Comparison of ENCODE assay signal across 16 cellular contexts in genomic region chr1:47655521-47656300, GRCh38.
DNase-seq lines count a peak whose midpoint lies in the region; ATAC-seq and TF ChIP-seq lines count a peak whose summit lies in the region.
"Had no signal": no experiment of that assay in that cellular context is flagged by ENCODE, and none has a peak within 500 bp of the region (broad histone marks: within the 10 kb centered on the region; RNA-seq: fewer than 3 reads in every experiment).

No MANE protein-coding gene starts in this region.

- no peak for DNase-seq in right cardiac atrium
- DNase-seq in heart right ventricle, result no peak
- peak; percentile 24 for DNase-seq in mesenteric fat pad (ENCODE audit: low spot score)
- peak; percentile 6 for DNase-seq in testis
- no peak for DNase-seq in effector memory CD8-positive, alpha-beta T cell
- DNase-seq in transverse colon, result no peak
- no peak for DNase-seq in activated CD4-positive, alpha-beta T cell treated with anti-CD3 and anti-CD28 coated beads, Interleukin-2, amount 50 U/mL, for 1 hour
- DNase-seq: GOT3, HFFc6, MG63, NCI-H1105, NCI-H1694 treated with DMSO at 0.1 percent for 48 hours, NCI-H2171, NCI-H510A had no signal

- H3K4me1 ChIP-seq in right cardiac atrium (ENCODE audit: control insufficient read depth, insufficient read depth, low read length) (peaks cover 3% of the 10 kb centered on the region), heart right ventricle (peaks cover 0 to 23% (median 0%) of the 10 kb centered on the region in 9 donors), testis (no peaks in the 10 kb centered on the region), transverse colon (peaks cover 10 to 18% (median 15%) of the 10 kb centered on the region in 4 donors)

- H3K4me1 Mint-ChIP-seq in effector memory CD8-positive, alpha-beta T cell (ENCODE audit: low read depth in 2 of 2), result no peaks in the 10 kb centered on the region

- H3K27ac ChIP-seq in right cardiac atrium (ENCODE audit: low read length) (peak overlapping the region; percentile 23), heart right ventricle (peak overlapping the region in 4 of 10 donors; percentile 29 to 72 (median 56)), testis (peak overlapping the region in 1 of 2 donors; percentile 50), transverse colon (no peak overlapping the region)
- H3K27ac ChIP-seq: A549, C4-2B had no signal

- peaks cover under 1% of the 10 kb centered on the region for H3K27me3 ChIP-seq in right cardiac atrium (ENCODE audit: control insufficient read depth, insufficient read depth)
- peaks cover 0 to 35% (median 14%) of the 10 kb centered on the region in 7 donors for H3K27me3 ChIP-seq in heart right ventricle
- no peaks in the 10 kb centered on the region for H3K27me3 ChIP-seq in testis
- no peaks in the 10 kb centered on the region for H3K27me3 ChIP-seq in transverse colon
- H3K27me3 ChIP-seq: MG63 had no signal

- H3K27ac Mint-ChIP-seq in effector memory CD8-positive, alpha-beta T cell, result no peak overlapping the region
- H3K27ac Mint-ChIP-seq: HFFc6 had no signal

- H3K4me3 ChIP-seq in right cardiac atrium (ENCODE audit: low read length), result no peak overlapping the region
- H3K4me3 ChIP-seq in heart right ventricle, result no peak overlapping the region
- H3K4me3 ChIP-seq in testis, result no peak overlapping the region
- no peak overlapping the region for H3K4me3 ChIP-seq in transverse colon
- H3K4me3 ChIP-seq: A549, MG63 had no signal

- H3K36me3 Mint-ChIP-seq in effector memory CD8-positive, alpha-beta T cell (ENCODE audit: insufficient read depth), result no peaks in the 10 kb centered on the region

- TF ChIP-seq POLR2A in testis (IDR thresholded peaks at IDR 0.05) (no peak), transverse colon (IDR thresholded peaks at IDR 0.05) (no peak)

- in situ Hi-C loops in transverse colon (cut with MboI; ENCODE audit: low pct_ligation_motif_present in 1 of 4, low pct_unique_long_range_greater_than_20kb in 1 of 4, low sequenced_read_pairs in 3 of 4), result no loop called here

- 66% methylated on average over 5 of the region's 5 CpGs for WGBS in right cardiac atrium
- WGBS in heart right ventricle, 2 donors, result 69 to 77% methylated on average over 5 of the region's 5 CpGs
- WGBS in testis, 2 donors, result 71 to 84% methylated on average over 5 of the region's 5 CpGs
- WGBS in transverse colon (ENCODE audit: low coverage in 1 of 2), 2 donors, result 75 to 77% methylated on average over 5 of the region's 5 CpGs

- no peaks in the 10 kb centered on the region for H3K9me3 Mint-ChIP-seq in effector memory CD8-positive, alpha-beta T cell
- H3K9me3 Mint-ChIP-seq: HFFc6 had no signal

- TF ChIP-seq CTCF in heart right ventricle (IDR thresholded peaks at IDR 0.05) (no peak), testis (IDR thresholded peaks at IDR 0.05) (no peak), transverse colon (IDR thresholded peaks at IDR 0.05) (no peak)

- no peaks in the 10 kb centered on the region for H3K36me3 ChIP-seq in heart right ventricle
- H3K36me3 ChIP-seq in testis (ENCODE audit: low read depth, missing control alignments), result no peaks in the 10 kb centered on the region
- no peaks in the 10 kb centered on the region for H3K36me3 ChIP-seq in transverse colon
- H3K36me3 ChIP-seq: MG63 had no signal

- intact Hi-C loops in right cardiac atrium (cut with DNase I) (no loop called here), heart right ventricle (cut with DNase I) (no loop called here), testis (cut with DNase I; ENCODE audit: low total_unique reads) (no loop called here), transverse colon (cut with DNase I; ENCODE audit: low total_unique reads) (no loop called here)

- peaks cover 43 to 89% of the 10 kb centered on the region in 2 donors for H3K27me3 Mint-ChIP-seq in effector memory CD8-positive, alpha-beta T cell

- ATAC-seq in right cardiac atrium (no peak), heart right ventricle (no peak)
- ATAC-seq in effector memory CD8-positive, alpha-beta T cell (replicated peaks), result no peak
- ATAC-seq: A549 had no signal

- no peak overlapping the region for H3K4me3 Mint-ChIP-seq in effector memory CD8-positive, alpha-beta T cell
- H3K4me3 Mint-ChIP-seq: HFFc6 had no signal

- TF ChIP-seq EP300 in transverse colon (IDR thresholded peaks at IDR 0.05; ENCODE audit: low read depth), result no peak

- H3K9me3 ChIP-seq in right cardiac atrium (ENCODE audit: control insufficient read depth, low read length), result no peaks in the 10 kb centered on the region
- H3K9me3 ChIP-seq in heart right ventricle, result no peaks in the 10 kb centered on the region
- H3K9me3 ChIP-seq in testis, result no peaks in the 10 kb centered on the region
- H3K9me3 ChIP-seq in transverse colon, result no peaks in the 10 kb centered on the region
- H3K9me3 ChIP-seq: A549, MG63 had no signal

Comparison
In these comparisons a context has a peak if more than half of its experiments do, and no peak if none do; other contexts are left out.
1. DNase-seq: peak in mesenteric fat pad (single experiment) and testis (single experiment); none in right cardiac atrium (0 of 3), heart right ventricle (0 of 2), effector memory CD8-positive, alpha-beta T cell (0 of 3), transverse colon (single experiment) and activated CD4-positive, alpha-beta T cell treated with anti-CD3 and anti-CD28 coated beads, Interleukin-2, amount 50 U/mL, for 1 hour (single experiment).